ENCODE assay signal across 16 cellular contexts in genomic region chr12:496736-497135, GRCh38. TPM values are rescaled to one million over a fixed set of nuclear protein-coding genes. Genes with fewer than 3 reads are reported as not detected.
DNase-seq lines count a peak whose midpoint lies in the region; TF ChIP-seq lines count a peak whose summit lies in the region.
"Had no signal": no experiment of that assay in that cellular context is flagged by ENCODE, and none has a peak within 500 bp of the region (broad histone marks: within the 10 kb centered on the region; RNA-seq: fewer than 3 reads in every experiment).

No MANE protein-coding gene starts in this region.

- no peaks in the 10 kb centered on the region for H3K9me3 ChIP-seq in right atrium auricular region
- peaks cover 22% of the 10 kb centered on the region for H3K9me3 ChIP-seq in endodermal cell (ENCODE audit: control insufficient read depth, low read length)
- no peaks in the 10 kb centered on the region for H3K9me3 ChIP-seq in osteoblast (ENCODE audit: low read depth, low read length)
- H3K9me3 ChIP-seq: BLaER1, HAP-1 had no signal

- H3K27ac ChIP-seq in right atrium auricular region (no peak overlapping the region), endodermal cell (ENCODE audit: low read depth, low read length) (no peak overlapping the region), osteoblast (ENCODE audit: low read depth, low read length) (no peak overlapping the region)
- H3K27ac ChIP-seq: BLaER1 had no signal

- H4K20me1 ChIP-seq in osteoblast (ENCODE audit: insufficient read depth, low read length): no peaks in the 10 kb centered on the region
- H4K20me1 ChIP-seq: BLaER1 had no signal

- no peak overlapping the region for H3K4me2 ChIP-seq in osteoblast (ENCODE audit: insufficient read depth, low read length)
- H3K4me2 ChIP-seq: BLaER1 had no signal

- TF ChIP-seq CTCF in right atrium auricular region (IDR thresholded peaks at IDR 0.05): no peak
- no peak for TF ChIP-seq CTCF in endodermal cell (conservative IDR thresholded peaks at IDR 0.05)
- no peak for TF ChIP-seq CTCF in osteoblast (IDR thresholded peaks at IDR 0.05; ENCODE audit: extremely low read depth, low read depth, low read length)

- DNase-seq in cardiac septum (ENCODE audit: low spot score) (peak; percentile 6), right atrium auricular region (ENCODE audit: low spot score) (no peak), endodermal cell (peak; percentile 37), osteoblast (ENCODE audit: insufficient read length, low spot score, missing footprints) (peak; percentile 29), NCI-H2081 (lab: John Stamatoyannopoulos, UW) (no peak), DMS153 treated with DMSO at 0.1 percent for 48 hours (lab: John Stamatoyannopoulos, UW; ENCODE audit: unreplicated experiment) (no peak)
- DNase-seq in activated CD4-positive, alpha-beta T cell treated with anti-CD3 and anti-CD28 coated beads, Interleukin-2, amount 50 U/mL, for 1 hour: no peak
- DNase-seq: 8988T; AML-193; CD8-positive, alpha-beta memory T cell; DND-41; GDM1; GOT3; IMR-90 had no signal

- H3K36me3 ChIP-seq in right atrium auricular region: no peaks in the 10 kb centered on the region
- peaks cover 4% of the 10 kb centered on the region for H3K36me3 ChIP-seq in endodermal cell (ENCODE audit: control insufficient read depth, insufficient read depth, low read length)
- H3K36me3 ChIP-seq in osteoblast (ENCODE audit: insufficient read depth, low read length): no peaks in the 10 kb centered on the region
- H3K36me3 ChIP-seq: BLaER1, HAP-1 had no signal

- H3K9ac ChIP-seq in endodermal cell (ENCODE audit: extremely low read depth, low read length, poor library complexity, severe bottlenecking): no peak overlapping the region
- H3K9ac ChIP-seq: BLaER1 had no signal

- H3K4me1 ChIP-seq in right atrium auricular region: peaks cover 0 to 16% of the 10 kb centered on the region in 2 donors
- H3K4me1 ChIP-seq in endodermal cell (ENCODE audit: control insufficient read depth, insufficient read depth, low read length): peaks cover 3% of the 10 kb centered on the region
- H3K4me1 ChIP-seq in osteoblast (ENCODE audit: insufficient read depth, low read length): no peaks in the 10 kb centered on the region
- H3K4me1 ChIP-seq: HAP-1 had no signal

- no peak overlapping the region for H3K4me3 Mint-ChIP-seq in endodermal cell
- H3K4me3 Mint-ChIP-seq: CD8-positive, alpha-beta memory T cell had no signal

- peaks cover 20% of the 10 kb centered on the region for H3K9me3 Mint-ChIP-seq in endodermal cell

- H3K36me3 Mint-ChIP-seq in endodermal cell (ENCODE audit: low read depth): peaks cover 37% of the 10 kb centered on the region

- H3K27ac Mint-ChIP-seq in endodermal cell: peak overlapping the region; percentile 7
- H3K27ac Mint-ChIP-seq: CD8-positive, alpha-beta memory T cell had no signal

- H3K27me3 Mint-ChIP-seq in endodermal cell (ENCODE audit: insufficient read depth): no peaks in the 10 kb centered on the region

- no peak overlapping the region for H2AFZ ChIP-seq in osteoblast (ENCODE audit: low read length)

- no peak overlapping the region for H3K4me3 ChIP-seq in right atrium auricular region
- no peak overlapping the region for H3K4me3 ChIP-seq in endodermal cell (ENCODE audit: low read length)
- H3K4me3 ChIP-seq in osteoblast (ENCODE audit: insufficient read depth, low read length): no peak overlapping the region
- H3K4me3 ChIP-seq: BLaER1, HAP-1 had no signal

- 96% methylated on average over 9 of the region's 11 CpGs for WGBS in endodermal cell (ENCODE audit: insufficient coverage in 1 of 2, insufficient read length in 1 of 2), 2 experiments

- intact Hi-C loops in cardiac septum (cut with DNase I): no loop called here

- H3K27me3 ChIP-seq in right atrium auricular region (no peaks in the 10 kb centered on the region), endodermal cell (ENCODE audit: control insufficient read depth, insufficient read depth, low read length, poor library complexity, severe bottlenecking) (no peaks in the 10 kb centered on the region), osteoblast (ENCODE audit: insufficient read depth, low read length) (peaks cover 48% of the 10 kb centered on the region)
- H3K27me3 ChIP-seq: BLaER1 had no signal

- H3K79me2 ChIP-seq in osteoblast (ENCODE audit: insufficient read depth, low read length): no peaks in the 10 kb centered on the region

- H3K4me1 Mint-ChIP-seq in endodermal cell: peaks cover 30% of the 10 kb centered on the region

RNA-seq across cellular contexts. Expression of gene B4GALNT3, which starts 37.0 kb away (rescaled TPM):
- total RNA-seq in cardiac septum (65.3 TPM), right atrium auricular region (10 to 100 TPM; 19.3 to 29.0 TPM), endodermal cell (100 to 1,000 TPM in 1 of 2 donors, 10 to 100 TPM in 1; 61.5 to 155 TPM), osteoblast (0.29 and 0.36 TPM in 2 replicates)
- polyA plus RNA-seq in endodermal cell (2013, experiment 1 of 2): 13.3 TPM
- 15.9 TPM for polyA plus RNA-seq in endodermal cell (2013, experiment 2 of 2)
- total RNA-seq: IMR-90 had no signal
- polyA plus RNA-seq: IMR-90 had no signal

Comparison
In these comparisons a context has a peak if more than half of its experiments do, and no peak if none do; other contexts are left out.
1. DNase-seq: peak in cardiac septum (single experiment), endodermal cell (single experiment) and osteoblast (single experiment); none in right atrium auricular region (single experiment), NCI-H2081 (0 of 2), activated CD4-positive, alpha-beta T cell treated with anti-CD3 and anti-CD28 coated beads, Interleukin-2, amount 50 U/mL, for 1 hour (single experiment) and DMS153 treated with DMSO at 0.1 percent for 48 hours (single experiment).
2. RNA of gene B4GALNT3, which starts 37.0 kb away (total RNA-seq): 61.5 to 155 TPM in endodermal cell, 65.3 TPM in cardiac septum (single experiment) and 19.3 to 29.0 TPM in right atrium auricular region; 0.29 to 0.36 TPM in osteoblast; every median in the first group is over 10 times any median in the second.